ENCODE assay signal across 21 cellular contexts in the genomic region with DNA sequence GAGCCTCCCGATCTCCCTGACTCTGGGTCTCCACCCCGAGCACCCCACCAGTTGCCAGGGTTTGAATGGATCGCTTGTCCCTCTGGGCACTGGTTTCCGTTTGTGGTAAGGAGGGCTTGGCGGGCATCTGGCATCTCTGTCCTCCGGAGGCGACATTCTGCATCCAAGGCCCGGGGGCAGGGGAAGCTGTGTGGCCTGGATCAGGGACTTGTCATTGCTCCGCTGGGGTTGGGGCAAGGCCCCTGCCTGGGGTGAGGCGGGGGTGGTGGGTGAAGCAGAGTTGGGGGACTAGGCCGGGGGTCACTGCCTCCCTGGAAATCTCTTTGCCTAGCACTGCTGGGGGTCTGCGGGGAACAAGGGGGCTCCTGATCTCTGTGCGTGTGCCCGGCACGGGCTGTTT. TPM values are rescaled to one million over a fixed set of nuclear protein-coding genes. Genes with fewer than 3 reads are reported as not detected.
"Had no signal": no experiment of that assay in that cellular context is flagged by ENCODE, and none has a peak within 500 bp of the region (broad histone marks: within the 10 kb centered on the region; RNA-seq: fewer than 3 reads in every experiment).

No MANE protein-coding gene starts in this region.

- H3K36me3 ChIP-seq: Peyer's patch had no signal

- H3K27ac ChIP-seq: Peyer's patch, RWPE1 had no signal

- H3K9me3 ChIP-seq: Peyer's patch had no signal

- H3K27me3 ChIP-seq: Peyer's patch had no signal

- H3K4me3 ChIP-seq: Peyer's patch had no signal

- H3K4me1 ChIP-seq: Peyer's patch had no signal

- DNase-seq: activated CD4-positive, alpha-beta T cell treated with anti-CD3 and anti-CD28 coated beads, Interleukin-2, amount 10 ng/mL, durations not matched to agents 24 days and 14 days; activated CD4-positive, alpha-beta T cell treated with anti-CD3 and anti-CD28 coated beads, Interleukin-2, amount 50 U/mL, for 48 hours; activated CD8-positive, alpha-beta memory T cell treated with anti-CD3 and anti-CD28 coated beads, Interleukin-2, amount 50 U/mL, for 4 hours; activated gamma-delta T cell treated with Interleukin-2 at 50 U/mL for 16 hours; activated naive CD4-positive, alpha-beta T cell treated with anti-CD3 and anti-CD28 coated beads for 36 hours; activated naive CD8-positive, alpha-beta T cell treated with anti-CD3 and anti-CD28 coated beads, Interleukin-2, amount 50 U/mL, for 24 hours; activated T-cell treated with anti-CD3 and anti-CD28 coated beads for 4 hours; activated T-cell treated with anti-CD3 and anti-CD28 coated beads, Interleukin-2, amount 50 U/mL, for 4 hours; cerebellar nuclear complex; NCI-H1105 treated with DMSO at 0.1 percent for 48 hours; NCI-H1436; NCI-H1694 treated with DMSO at 0.1 percent for 48 hours; NCI-H2029; NCI-H345; NCI-H524 treated with DMSO at 0.1 percent for 48 hours; PC-3; Peyer's patch; Right ventricle myocardium superior had no signal

- ATAC-seq: activated naive CD4-positive, alpha-beta T cell treated with anti-CD3 and anti-CD28 coated beads, Interleukin-2, amount 50 U/mL, for 72 hours; activated naive CD8-positive, alpha-beta T cell treated with anti-CD3 and anti-CD28 coated beads, Interleukin-2, amount 50 U/mL, for 24 hours; activated T-cell treated with anti-CD3 and anti-CD28 coated beads, Interleukin-2, amount 50 U/mL, for 4 hours; PC-3 had no signal

RNA-seq across cellular contexts. Expression of a gene that starts 30.2 kb away (rescaled TPM):
- total RNA-seq: M059J had no signal
